32 cellular contexts compared by ENCODE assay signal in genomic region chr12:113575386-113575785, GRCh38.
"Had no signal": no experiment of that assay in that cellular context is flagged by ENCODE, and none has a peak within 500 bp of the region (broad histone marks: within the 10 kb centered on the region; RNA-seq: fewer than 3 reads in every experiment).

No MANE protein-coding gene starts in this region.

- H3K27me3 ChIP-seq: brain microvascular endothelial cell had no signal

- H3K4me3 Mint-ChIP-seq: activated CD4-positive, alpha-beta memory T cell treated with anti-CD3 and anti-CD28 coated beads, Interleukin-2, amount 10 ng/mL, durations not matched to agents 7 days and 5 days; activated CD4-positive, alpha-beta T cell treated with anti-CD3 and anti-CD28 coated beads for 36 hours; activated CD4-positive, alpha-beta T cell treated with anti-CD3 and anti-CD28 coated beads, Interleukin-2, amount 10 ng/mL, durations not matched to agents 24 days and 14 days; activated naive CD8-positive, alpha-beta T cell; activated T-cell treated with anti-CD3 and anti-CD28 coated beads, Interleukin-2, amount 50 U/mL, for 4 hours; activated T-helper 17 cell treated with anti-CD3 and anti-CD28 coated beads, Interleukin-2, amount 50 U/mL, for 72 hours; effector memory CD8-positive, alpha-beta T cell had no signal

- H3K27ac Mint-ChIP-seq: activated CD4-positive, alpha-beta memory T cell treated with anti-CD3 and anti-CD28 coated beads, Interleukin-2, amount 10 ng/mL, durations not matched to agents 7 days and 5 days; activated CD4-positive, alpha-beta T cell treated with anti-CD3 and anti-CD28 coated beads for 36 hours; activated CD4-positive, alpha-beta T cell treated with anti-CD3 and anti-CD28 coated beads, Interleukin-2, amount 10 ng/mL, durations not matched to agents 24 days and 14 days; activated naive CD8-positive, alpha-beta T cell; activated T-helper 17 cell treated with anti-CD3 and anti-CD28 coated beads, Interleukin-2, amount 50 U/mL, for 72 hours; effector memory CD8-positive, alpha-beta T cell had no signal

- H3K36me3 ChIP-seq: brain microvascular endothelial cell, esophagus squamous epithelium, gastroesophageal sphincter, heart right ventricle had no signal

- FAIRE-seq: astrocyte, bronchial epithelial cell, colon, endometrium, endothelial cell of umbilical vein had no signal

- H3K27me3 Mint-ChIP-seq: activated CD4-positive, alpha-beta memory T cell treated with anti-CD3 and anti-CD28 coated beads, Interleukin-2, amount 10 ng/mL, durations not matched to agents 7 days and 5 days; activated CD4-positive, alpha-beta T cell treated with anti-CD3 and anti-CD28 coated beads, Interleukin-2, amount 10 ng/mL, durations not matched to agents 24 days and 14 days had no signal

- H3K36me3 Mint-ChIP-seq: activated naive CD8-positive, alpha-beta T cell had no signal

- ATAC-seq: activated CD4-positive, alpha-beta T cell treated with anti-CD3 and anti-CD28 coated beads for 36 hours; activated T-cell treated with anti-CD3 and anti-CD28 coated beads, Interleukin-2, amount 50 U/mL, for 4 hours; activated T-helper 17 cell treated with anti-CD3 and anti-CD28 coated beads, Interleukin-2, amount 50 U/mL, for 72 hours; effector memory CD8-positive, alpha-beta T cell; gastroesophageal sphincter; heart right ventricle had no signal

- H3K4me1 Mint-ChIP-seq: activated CD4-positive, alpha-beta memory T cell treated with anti-CD3 and anti-CD28 coated beads, Interleukin-2, amount 10 ng/mL, durations not matched to agents 7 days and 5 days; activated CD4-positive, alpha-beta T cell treated with anti-CD3 and anti-CD28 coated beads for 36 hours; activated CD4-positive, alpha-beta T cell treated with anti-CD3 and anti-CD28 coated beads, Interleukin-2, amount 10 ng/mL, durations not matched to agents 24 days and 14 days; activated T-helper 17 cell treated with anti-CD3 and anti-CD28 coated beads, Interleukin-2, amount 50 U/mL, for 72 hours had no signal

- H3K4me1 ChIP-seq: esophagus squamous epithelium, gastroesophageal sphincter, heart right ventricle had no signal

- H3K4me3 ChIP-seq: esophagus squamous epithelium, gastroesophageal sphincter, heart right ventricle had no signal

- DNase-seq: activated CD4-positive, alpha-beta memory T cell treated with anti-CD3 and anti-CD28 coated beads, Interleukin-2, amount 10 ng/mL, durations not matched to agents 7 days and 5 days; activated CD4-positive, alpha-beta T cell treated with anti-CD3 and anti-CD28 coated beads for 36 hours; activated CD4-positive, alpha-beta T cell treated with anti-CD3 and anti-CD28 coated beads, Interleukin-2, amount 10 ng/mL, durations not matched to agents 24 days and 14 days; activated CD4-positive, alpha-beta T cell treated with anti-CD3 and anti-CD28 coated beads, Interleukin-2, amount 50 U/mL, for 4 hours; activated CD4-positive, CD25-positive, alpha-beta regulatory T cell; activated CD4-positive, CD25-positive, alpha-beta regulatory T cell treated with anti-CD3 and anti-CD28 coated beads, Interleukin-2, amount 50 U/mL, for 72 hours; activated CD8-positive, alpha-beta memory T cell treated with anti-CD3 and anti-CD28 coated beads for 24 hours; activated effector memory CD4-positive, alpha-beta T cell treated with Interleukin-2 at 50 U/mL for 16 hours; activated gamma-delta T cell treated with Interleukin-2 at 50 U/mL for 16 hours; activated naive CD4-positive, alpha-beta T cell treated with anti-CD3 and anti-CD28 coated beads, Interleukin-2, amount 50 U/mL, for 16 hours; activated naive CD4-positive, alpha-beta T cell treated with Interleukin-2 at 50 U/mL for 16 hours; activated T-cell treated with anti-CD3 and anti-CD28 coated beads, Interleukin-2, amount 50 U/mL, for 4 hours; amniotic stem cell; anterior cingulate cortex; brain microvascular endothelial cell; cortex of kidney; dermis blood vessel endothelial cell; effector CD4-positive, alpha-beta T cell; effector memory CD8-positive, alpha-beta T cell; esophagus squamous epithelium; foreskin melanocyte; heart right ventricle; T-helper 2 cell had no signal

- H3K9me3 Mint-ChIP-seq: activated CD4-positive, alpha-beta T cell treated with anti-CD3 and anti-CD28 coated beads, Interleukin-2, amount 10 ng/mL, durations not matched to agents 24 days and 14 days; activated T-cell treated with anti-CD3 and anti-CD28 coated beads, Interleukin-2, amount 50 U/mL, for 4 hours; activated T-helper 17 cell treated with anti-CD3 and anti-CD28 coated beads, Interleukin-2, amount 50 U/mL, for 72 hours; effector memory CD8-positive, alpha-beta T cell had no signal

- H3K27ac ChIP-seq: brain microvascular endothelial cell, epithelial cell of prostate, esophagus squamous epithelium, gastroesophageal sphincter, heart right ventricle had no signal
